In genomic region chr7:78489423-78489822, GRCh38 we compare ENCODE assay signal across 13 cellular contexts.
DNase-seq lines count a peak whose midpoint lies in the region; ATAC-seq, FAIRE-seq and TF ChIP-seq lines count a peak whose summit lies in the region.
"Had no signal": no experiment of that assay in that cellular context is flagged by ENCODE, and none has a peak within 500 bp of the region (broad histone marks: within the 10 kb centered on the region; RNA-seq: fewer than 3 reads in every experiment).

No MANE protein-coding gene starts in this region.

- H3K4me1 Mint-ChIP-seq in stimulated activated effector memory CD8-positive, alpha-beta T cell treated with anti-CD3 and anti-CD28 coated beads, Interleukin-12 subunit alpha, Interleukin-12 subunit beta, amount 100 ng/mL, for 72 hours = no peaks in the 10 kb centered on the region

- H3K27ac ChIP-seq in breast epithelium (no peak overlapping the region), mammary epithelial cell (ENCODE audit: insufficient read depth, low read depth, low read length) (no peak overlapping the region)
- H3K27ac ChIP-seq: gastrocnemius medialis had no signal

- H3K9ac ChIP-seq in mammary epithelial cell (ENCODE audit: insufficient read depth, low read length) = no peak overlapping the region

- 83% methylated on average over 6 of the region's 6 CpGs for WGBS in mammary epithelial cell (ENCODE audit: low coverage, missing lambda C conversion rate)

- no peak overlapping the region for H3K27ac Mint-ChIP-seq in stimulated activated effector memory CD8-positive, alpha-beta T cell treated with anti-CD3 and anti-CD28 coated beads, Interleukin-12 subunit alpha, Interleukin-12 subunit beta, amount 100 ng/mL, for 72 hours
- H3K27ac Mint-ChIP-seq: T-helper 2 cell treated with Interferon-gamma antibody and Interleukin-4, amounts not matched to agents 5 μg/mL and 100 μg/mL, for 36 hours had no signal

- BruUV-seq in mammary epithelial cell (replicated peaks; lab: Mats Ljungman, UMichigan) = no TSS peak

- H3K36me3 Mint-ChIP-seq in stimulated activated effector memory CD8-positive, alpha-beta T cell treated with anti-CD3 and anti-CD28 coated beads, Interleukin-12 subunit alpha, Interleukin-12 subunit beta, amount 100 ng/mL, for 72 hours = no peaks in the 10 kb centered on the region

- TF ChIP-seq CTCF in breast epithelium (IDR thresholded peaks at IDR 0.05) (no peak), mammary epithelial cell (conservative IDR thresholded peaks at IDR 0.05 in 1 of 2, IDR thresholded peaks at IDR 0.05 in 1 of 2; ENCODE audit: extremely low read depth in 1 of 2, insufficient read depth in 1 of 2, low read depth in 1 of 2, low read length in 2 of 2) (no peak)

- H3K4me2 ChIP-seq in mammary epithelial cell (ENCODE audit: insufficient read depth, low read depth, low read length) = no peak overlapping the region

- H3K9me3 Mint-ChIP-seq in stimulated activated effector memory CD8-positive, alpha-beta T cell treated with anti-CD3 and anti-CD28 coated beads, Interleukin-12 subunit alpha, Interleukin-12 subunit beta, amount 100 ng/mL, for 72 hours = peaks cover 6% of the 10 kb centered on the region
- H3K9me3 Mint-ChIP-seq: T-helper 2 cell treated with Interferon-gamma antibody and Interleukin-4, amounts not matched to agents 5 μg/mL and 100 μg/mL, for 36 hours had no signal

- no peak overlapping the region for H3K4me3 Mint-ChIP-seq in stimulated activated effector memory CD8-positive, alpha-beta T cell treated with anti-CD3 and anti-CD28 coated beads, Interleukin-12 subunit alpha, Interleukin-12 subunit beta, amount 100 ng/mL, for 72 hours
- H3K4me3 Mint-ChIP-seq: T-helper 2 cell treated with Interferon-gamma antibody and Interleukin-4, amounts not matched to agents 5 μg/mL and 100 μg/mL, for 36 hours had no signal

- H3K4me1 ChIP-seq in breast epithelium (no peaks in the 10 kb centered on the region), mammary epithelial cell (ENCODE audit: insufficient read depth, low read length) (no peaks in the 10 kb centered on the region)

- FAIRE-seq in GM12892 (lab: Jason Lieb, UNC) = no peak

- H3K27me3 ChIP-seq in breast epithelium (no peaks in the 10 kb centered on the region), mammary epithelial cell (ENCODE audit: insufficient read depth, low read length) (no peaks in the 10 kb centered on the region)
- H3K27me3 ChIP-seq: gastrocnemius medialis had no signal

- H2AFZ ChIP-seq in mammary epithelial cell (ENCODE audit: low read depth, low read length) = no peak overlapping the region

- DNase-seq in breast epithelium (ENCODE audit: low spot score in 2 of 2) (no peak), mammary epithelial cell (no peak), cerebellar cortex (ENCODE audit: low spot score) (peak; percentile 13), midbrain (lab: John Stamatoyannopoulos, UW) (peak; percentile 54), GM12892 (ENCODE audit: insufficient read length) (no peak), retina (no peak)
- DNase-seq in stimulated activated effector memory CD8-positive, alpha-beta T cell treated with anti-CD3 and anti-CD28 coated beads, Interleukin-12 subunit alpha, Interleukin-12 subunit beta, amount 100 ng/mL, for 72 hours (ENCODE audit: low spot score in 2 of 2) = no peak
- DNase-seq: activated naive CD4-positive, alpha-beta T cell treated with anti-CD3 and anti-CD28 coated beads, Interleukin-2, amount 50 U/mL, for 16 hours; gastrocnemius medialis; posterior cingulate gyrus; stimulated activated CD4-positive, alpha-beta T cell treated with anti-CD3 and anti-CD28 coated beads, Interleukin-15, amount 100 ng/mL, for 24 hours had no signal

- peak overlapping the region in 2 of 3 donors; percentile 7 to 24 for H3K4me3 ChIP-seq in breast epithelium
- H3K4me3 ChIP-seq in mammary epithelial cell (replicated peaks in 1 of 3; ENCODE audit: insufficient read depth in 1 of 3, low read depth in 2 of 3, low read length in 3 of 3) = no peak overlapping the region
- H3K4me3 ChIP-seq: gastrocnemius medialis had no signal

- no peak for ATAC-seq in GM21528 (IDR thresholded peaks at IDR 0.05; ENCODE audit: low FRiP score, unreplicated experiment)
- no peak for ATAC-seq in stimulated activated effector memory CD8-positive, alpha-beta T cell treated with anti-CD3 and anti-CD28 coated beads, Interleukin-12 subunit alpha, Interleukin-12 subunit beta, amount 100 ng/mL, for 72 hours
- ATAC-seq: gastrocnemius medialis had no signal

- CTCF ChIA-PET in mammary epithelial cell (lab: Charles Lee; ENCODE audit: low non-redundant PET) = no interaction called here

- intact Hi-C loops in breast epithelium (cut with DNase I; ENCODE audit: low total_unique reads) = no loop called here
- intact Hi-C loops in mammary epithelial cell (cut with micrococcal nuclease) = no loop called here

- dilution Hi-C loops in mammary epithelial cell (cut with HindIII; ENCODE audit: low sequenced_read_pairs) = no loop called here

- H3K79me2 ChIP-seq in mammary epithelial cell (ENCODE audit: insufficient read depth, low read length) = no peaks in the 10 kb centered on the region

- no peak for TF ChIP-seq POLR2A in breast epithelium (IDR thresholded peaks at IDR 0.05)
- TF ChIP-seq POLR2A in GM12892 (IDR thresholded peaks at IDR 0.05; ENCODE audit: low read depth, low read length) = no peak

- H3K9me3 ChIP-seq in breast epithelium (no peaks in the 10 kb centered on the region), mammary epithelial cell (replicated peaks; ENCODE audit: insufficient read depth, low read length) (no peaks in the 10 kb centered on the region)
- H3K9me3 ChIP-seq: gastrocnemius medialis had no signal

- H3K36me3 ChIP-seq in breast epithelium = no peaks in the 10 kb centered on the region
- no peaks in the 10 kb centered on the region for H3K36me3 ChIP-seq in mammary epithelial cell (ENCODE audit: insufficient read depth, low read length)
- H3K36me3 ChIP-seq: gastrocnemius medialis had no signal

- in situ Hi-C loops in mammary epithelial cell (cut with MboI; ENCODE audit: low sequenced_read_pairs in 2 of 2) = no loop called here

- no peaks in the 10 kb centered on the region for H4K20me1 ChIP-seq in mammary epithelial cell (ENCODE audit: insufficient read depth, low read length)

Comparison
In these comparisons a context has a peak if more than half of its experiments do, and no peak if none do; other contexts are left out.
1. H3K4me3 ChIP-seq: peak in breast epithelium (2 of 3); none in mammary epithelial cell (0 of 3).
2. DNase-seq: peak in cerebellar cortex (single experiment) and midbrain (single experiment); none in breast epithelium (0 of 2), mammary epithelial cell (single experiment), GM12892 (single experiment), retina (single experiment) and stimulated activated effector memory CD8-positive, alpha-beta T cell treated with anti-CD3 and anti-CD28 coated beads, Interleukin-12 subunit alpha, Interleukin-12 subunit beta, amount 100 ng/mL, for 72 hours (0 of 2).